In the genomic region with DNA sequence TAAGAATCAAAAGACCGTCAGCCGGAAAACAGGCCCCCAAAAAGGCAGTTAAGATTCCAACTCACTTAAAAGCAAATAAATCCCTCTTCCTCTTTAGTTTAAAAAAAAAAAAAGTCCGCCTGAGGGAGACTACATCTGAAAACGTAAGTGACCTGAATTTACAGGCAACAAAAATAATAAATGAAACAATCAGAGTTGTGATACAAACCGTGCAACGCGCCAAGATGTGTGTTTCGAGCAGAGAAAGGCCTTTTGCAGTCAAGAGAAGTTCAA, we compare ENCODE assay signal across 8 cellular contexts. TPM values are rescaled to one million over a fixed set of nuclear protein-coding genes. Genes with fewer than 3 reads are reported as not detected.
DNase-seq lines count a peak whose midpoint lies in the region; ATAC-seq and TF ChIP-seq lines count a peak whose summit lies in the region.

No MANE protein-coding gene starts in this region.

- H3K4me1 Mint-ChIP-seq in CD4-positive, alpha-beta memory T cell = peaks cover 38 to 83% (median 60%) of the 10 kb centered on the region in 4 donors
- peaks cover 38% of the 10 kb centered on the region for H3K4me1 Mint-ChIP-seq in endodermal cell

- 0% methylated on average over 8 of the region's 8 CpGs for WGBS in endodermal cell (ENCODE audit: insufficient coverage in 1 of 2, insufficient read length in 1 of 2), 2 experiments

- ATAC-seq in GM18502 (IDR thresholded peaks at IDR 0.05; ENCODE audit: poor library complexity, unreplicated experiment) = no peak

- no peak for DNase-seq in CD4-positive, alpha-beta memory T cell
- DNase-seq in endodermal cell (no peak), NCI-H1092 (lab: John Stamatoyannopoulos, UW) (no peak), KBM-7 (no peak), GM20000 (ENCODE audit: low spot score) (no peak)

- peaks cover 55% of the 10 kb centered on the region for H3K79me2 ChIP-seq in OCI-LY1 (ENCODE audit: insufficient read depth, low read length)

- POLR2A ChIA-PET in CD4-positive, alpha-beta memory T cell (lab: Charles Lee; ENCODE audit: partially characterized antibody) = interaction anchor here (0.7 to 3.6 kb wide), 13 partner anchors 10 to 172 kb away, joined by 3 to 76 read pairs (median 9); no protein-coding TSS in a partner anchor

- H3K27ac ChIP-seq in CD4-positive, alpha-beta memory T cell (ENCODE audit: low read depth, low read length) = peak overlapping the region; percentile 78
- H3K27ac ChIP-seq in OCI-LY1 (ENCODE audit: low read depth, low read length, poor library complexity, severe bottlenecking) = peak overlapping the region; percentile 93
- H3K27ac ChIP-seq in endodermal cell (ENCODE audit: low read depth, low read length) = peak overlapping the region; percentile 92
- peak overlapping the region; percentile 97 for H3K27ac ChIP-seq in neutrophil

- H4K20me1 ChIP-seq in OCI-LY1 (ENCODE audit: insufficient read depth, low read length) = peaks cover 4% of the 10 kb centered on the region; the same call in 1 of the 2 replicates

- TF ChIP-seq CTCF in OCI-LY1 (IDR thresholded peaks at IDR 0.05; ENCODE audit: low read length) = no peak
- TF ChIP-seq CTCF in endodermal cell (conservative IDR thresholded peaks at IDR 0.05) = no peak
- TF ChIP-seq CTCF in neutrophil (IDR thresholded peaks at IDR 0.05) = no peak
- TF ChIP-seq CTCF in GM20000 (IDR thresholded peaks at IDR 0.05; ENCODE audit: extremely low read depth, missing control alignments) = no peak

- CTCF ChIA-PET in CD4-positive, alpha-beta memory T cell (lab: Charles Lee; ENCODE audit: partially characterized antibody) = interaction anchor here (1.1 to 2.7 kb wide), 2 partner anchors 19 to 22 kb away, joined by 6 to 70 read pairs; no protein-coding TSS in a partner anchor

- in situ Hi-C loops in KBM-7 (cut with MboI; ENCODE audit: low pct_unique_long_range_greater_than_20kb, low sequenced_read_pairs) = no loop called here

- H3K4me2 ChIP-seq in OCI-LY1 (ENCODE audit: low read length) = peak overlapping the region; percentile 98

- H3K4me3 Mint-ChIP-seq in CD4-positive, alpha-beta memory T cell = peak overlapping the region; percentile 93 to 100 (median 97)
- H3K4me3 Mint-ChIP-seq in endodermal cell = peak overlapping the region; percentile 89

- intact Hi-C loops in CD4-positive, alpha-beta memory T cell (cut with micrococcal nuclease) = loop anchor here (1.0 to 5.0 kb wide), 4 partner anchors 10 to 965 kb away; no protein-coding TSS in a partner anchor

- H3F3A ChIP-seq in OCI-LY1 (ENCODE audit: insufficient read depth, low read length) = peaks cover 16% of the 10 kb centered on the region

- H3K9ac ChIP-seq in OCI-LY1 (ENCODE audit: low read length) = peak overlapping the region; percentile 100
- H3K9ac ChIP-seq in endodermal cell (ENCODE audit: extremely low read depth, low read length, poor library complexity, severe bottlenecking) = peak overlapping the region; percentile 95

- H3K27me3 ChIP-seq in CD4-positive, alpha-beta memory T cell (ENCODE audit: insufficient read depth, low read length) = no peaks in the 10 kb centered on the region
- H3K27me3 ChIP-seq in OCI-LY1 (ENCODE audit: insufficient read depth, low read length) = no peaks in the 10 kb centered on the region
- H3K27me3 ChIP-seq in endodermal cell (ENCODE audit: control insufficient read depth, insufficient read depth, low read length, poor library complexity, severe bottlenecking) = no peaks in the 10 kb centered on the region
- no peaks in the 10 kb centered on the region for H3K27me3 ChIP-seq in neutrophil

- H3K27me3 Mint-ChIP-seq in CD4-positive, alpha-beta memory T cell = no peaks in the 10 kb centered on the region
- no peaks in the 10 kb centered on the region for H3K27me3 Mint-ChIP-seq in endodermal cell (ENCODE audit: insufficient read depth)

- H3K36me3 ChIP-seq in CD4-positive, alpha-beta memory T cell (ENCODE audit: insufficient read depth, low read length) = no peaks in the 10 kb centered on the region
- H3K36me3 ChIP-seq in OCI-LY1 (ENCODE audit: insufficient read depth, low read length) = no peaks in the 10 kb centered on the region
- peaks cover 2% of the 10 kb centered on the region for H3K36me3 ChIP-seq in endodermal cell (ENCODE audit: control insufficient read depth, insufficient read depth, low read length)
- H3K36me3 ChIP-seq in neutrophil = no peaks in the 10 kb centered on the region

- H3K27ac Mint-ChIP-seq in CD4-positive, alpha-beta memory T cell = peak overlapping the region; percentile 88 to 98 (median 97)
- H3K27ac Mint-ChIP-seq in endodermal cell = peak overlapping the region; percentile 93

- H3K9me3 ChIP-seq in CD4-positive, alpha-beta memory T cell (ENCODE audit: control insufficient read depth in 1 of 2, low read length in 2 of 2) = no peaks in the 10 kb centered on the region
- H3K9me3 ChIP-seq in OCI-LY1 (ENCODE audit: low read length) (no peaks in the 10 kb centered on the region), endodermal cell (ENCODE audit: control insufficient read depth, low read length) (peaks cover 4% of the 10 kb centered on the region), neutrophil (no peaks in the 10 kb centered on the region)

- no peaks in the 10 kb centered on the region for H3K9me2 ChIP-seq in OCI-LY1 (ENCODE audit: low read depth, low read length)

- peak overlapping the region; percentile 94 to 95 for H3K4me3 ChIP-seq in CD4-positive, alpha-beta memory T cell (ENCODE audit: low read length in 2 of 2)
- H3K4me3 ChIP-seq in OCI-LY1 (ENCODE audit: low read depth, low read length, poor library complexity, severe bottlenecking) (peak overlapping the region; percentile 100), endodermal cell (ENCODE audit: low read length) (peak overlapping the region; percentile 88), neutrophil (ENCODE audit: low read depth in 1 of 2, low read length in 1 of 2) (peak overlapping the region; percentile 96 to 98)

- H3K4me1 ChIP-seq in CD4-positive, alpha-beta memory T cell (ENCODE audit: insufficient read depth, low read length) = peaks cover 72% of the 10 kb centered on the region
- H3K4me1 ChIP-seq in OCI-LY1 (ENCODE audit: insufficient read depth, low read length, severe bottlenecking) (peaks cover 62% of the 10 kb centered on the region), endodermal cell (ENCODE audit: control insufficient read depth, insufficient read depth, low read length) (peaks cover 8% of the 10 kb centered on the region), neutrophil (ENCODE audit: control insufficient read depth in 1 of 2, insufficient read depth in 1 of 2, low read depth in 1 of 2, low read length in 1 of 2) (peaks cover 44 to 55% of the 10 kb centered on the region in 2 experiments)

- H2AFZ ChIP-seq in OCI-LY1 (ENCODE audit: low read length) = no peak overlapping the region

- H3K9me3 Mint-ChIP-seq in CD4-positive, alpha-beta memory T cell = no peaks in the 10 kb centered on the region
- peaks cover 3% of the 10 kb centered on the region for H3K9me3 Mint-ChIP-seq in endodermal cell

- H3K36me3 Mint-ChIP-seq in CD4-positive, alpha-beta memory T cell = peaks cover 6 to 39% of the 10 kb centered on the region in 2 donors
- peaks cover 8% of the 10 kb centered on the region for H3K36me3 Mint-ChIP-seq in endodermal cell (ENCODE audit: low read depth)

RNA-seq across cellular contexts. Expression of a gene that starts 1.1 kb away (rescaled TPM):
- 100 to 1,000 TPM; 190 to 206 TPM for total RNA-seq in CD4-positive, alpha-beta memory T cell
- 10 to 100 TPM in 1 of 2 donors, 1 to 10 TPM in 1; 6.7 to 24.3 TPM for polyA plus RNA-seq in CD4-positive, alpha-beta memory T cell
- 100 to 1,000 TPM; 137 to 144 TPM for total RNA-seq in endodermal cell
- polyA plus RNA-seq in endodermal cell (2013, experiment 1 of 2) = 51.0 TPM
- polyA plus RNA-seq in endodermal cell (2013, experiment 2 of 2) = 47.0 TPM
